ENCODE assay signal across 39 cellular contexts in the genomic region with DNA sequence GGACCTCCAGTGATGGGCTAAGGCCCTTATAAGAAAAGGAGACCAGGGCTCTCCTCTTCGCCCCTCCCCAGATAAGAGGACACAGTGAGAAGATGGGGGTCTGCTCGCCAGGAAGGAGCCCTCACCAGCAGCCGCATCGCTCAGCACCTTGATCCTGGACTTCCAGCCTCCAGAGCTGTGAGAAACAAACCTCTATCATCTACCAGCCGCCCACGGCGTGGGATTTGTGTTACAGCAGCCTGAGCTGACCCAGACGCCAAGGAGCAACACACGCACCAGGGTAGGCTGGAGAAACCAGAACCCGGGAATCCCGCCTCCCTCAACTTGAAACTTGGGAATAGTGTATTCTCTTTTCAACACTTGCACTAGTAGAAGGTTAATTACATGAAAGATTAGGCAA. TPM values are rescaled to one million over a fixed set of nuclear protein-coding genes. Genes with fewer than 3 reads are reported as not detected.
"Had no signal": no experiment of that assay in that cellular context is flagged by ENCODE, and none has a peak within 500 bp of the region (broad histone marks: within the 10 kb centered on the region; RNA-seq: fewer than 3 reads in every experiment).

No MANE protein-coding gene starts in this region.

- H3K36me3 ChIP-seq: adrenal gland, gastroesophageal sphincter, left ventricle myocardium inferior, neutrophil, right lobe of liver, thyroid gland had no signal

- H3K27ac ChIP-seq: adrenal gland, body of pancreas, coronary artery, gastroesophageal sphincter, hepatocyte, left ventricle myocardium inferior, neutrophil, right lobe of liver, thyroid gland had no signal

- H3K4me1 ChIP-seq: adrenal gland, body of pancreas, gastroesophageal sphincter, left ventricle myocardium inferior, right lobe of liver, thyroid gland had no signal

- H3K9me3 Mint-ChIP-seq: activated CD4-positive, alpha-beta memory T cell treated with anti-CD3 and anti-CD28 coated beads, Interleukin-2, amount 10 ng/mL, durations not matched to agents 7 days and 5 days; activated CD4-positive, alpha-beta T cell treated with anti-CD3 and anti-CD28 coated beads, Interleukin-2, amount 10 ng/mL, durations not matched to agents 24 days and 14 days; activated naive CD8-positive, alpha-beta T cell treated with anti-CD3 and anti-CD28 coated beads for 36 hours; activated T-cell treated with anti-CD3 and anti-CD28 coated beads, Interleukin-2, amount 50 U/mL, for 4 hours; activated T-helper 17 cell treated with anti-CD3 and anti-CD28 coated beads, Interleukin-2, amount 50 U/mL, for 72 hours; effector memory CD8-positive, alpha-beta T cell; nephron progenitor cell; stimulated activated memory B cell treated with anti-CD40 and anti-IgM and Interleukin-4, amounts not matched to agents 10 μg/mL and 1 μg/mL and 100 μg/mL, for 72 hours; stimulated activated naive CD8-positive, alpha-beta T cell treated with anti-CD3 and anti-CD28 coated beads, Interleukin-15, amount 100 ng/mL, for 72 hours had no signal

- H3K4me3 ChIP-seq: adrenal gland, body of pancreas, coronary artery, gastroesophageal sphincter, hepatocyte, left ventricle myocardium inferior, right lobe of liver, thyroid gland had no signal

- H3K4me1 Mint-ChIP-seq: activated naive CD8-positive, alpha-beta T cell treated with anti-CD3 and anti-CD28 coated beads for 36 hours; activated T-helper 17 cell treated with anti-CD3 and anti-CD28 coated beads, Interleukin-2, amount 50 U/mL, for 72 hours; nephron progenitor cell; stimulated activated memory B cell treated with anti-CD40 and anti-IgM and Interleukin-4, amounts not matched to agents 10 μg/mL and 1 μg/mL and 100 μg/mL, for 72 hours; stimulated activated naive CD8-positive, alpha-beta T cell treated with anti-CD3 and anti-CD28 coated beads, Interleukin-15, amount 100 ng/mL, for 72 hours; T-helper 17 cell had no signal

- H3K4me3 Mint-ChIP-seq: activated CD4-positive, alpha-beta memory T cell treated with anti-CD3 and anti-CD28 coated beads, Interleukin-2, amount 10 ng/mL, durations not matched to agents 7 days and 5 days; activated CD4-positive, alpha-beta T cell treated with anti-CD3 and anti-CD28 coated beads, Interleukin-2, amount 10 ng/mL, durations not matched to agents 24 days and 14 days; activated naive CD8-positive, alpha-beta T cell treated with anti-CD3 and anti-CD28 coated beads for 36 hours; activated T-cell treated with anti-CD3 and anti-CD28 coated beads, Interleukin-2, amount 50 U/mL, for 4 hours; activated T-helper 17 cell treated with anti-CD3 and anti-CD28 coated beads, Interleukin-2, amount 50 U/mL, for 72 hours; effector memory CD8-positive, alpha-beta T cell; nephron progenitor cell; stimulated activated memory B cell treated with anti-CD40 and anti-IgM and Interleukin-4, amounts not matched to agents 10 μg/mL and 1 μg/mL and 100 μg/mL, for 72 hours; stimulated activated naive CD8-positive, alpha-beta T cell treated with anti-CD3 and anti-CD28 coated beads, Interleukin-15, amount 100 ng/mL, for 72 hours; T-helper 17 cell had no signal

- DNase-seq: activated CD4-positive, alpha-beta memory T cell treated with anti-CD3 and anti-CD28 coated beads, Interleukin-2, amount 10 ng/mL, durations not matched to agents 7 days and 5 days; activated CD4-positive, alpha-beta T cell treated with anti-CD3 and anti-CD28 coated beads, Interleukin-2, amount 10 ng/mL, durations not matched to agents 24 days and 14 days; activated CD4-positive, CD25-positive, alpha-beta regulatory T cell treated with anti-CD3 and anti-CD28 coated beads, Interleukin-2, amount 50 U/mL, for 72 hours; activated CD8-positive, alpha-beta memory T cell treated with anti-CD3 and anti-CD28 coated beads, Interleukin-2, amount 50 U/mL, for 48 hours; activated naive CD4-positive, alpha-beta T cell; activated naive CD8-positive, alpha-beta T cell treated with anti-CD3 and anti-CD28 coated beads for 36 hours; activated T-cell treated with anti-CD3 and anti-CD28 coated beads, Interleukin-2, amount 50 U/mL, for 4 hours; body of pancreas; cerebellar nuclear complex; effector memory CD8-positive, alpha-beta T cell; left ventricle myocardium inferior; nephron progenitor cell; stimulated activated CD4-positive, alpha-beta T cell treated with anti-CD3 and anti-CD28 coated beads, Interleukin-1b, Interleukin-23, amount 100 ng/mL, for 48 hours; stimulated activated CD4-positive, alpha-beta T cell treated with anti-CD3 and anti-CD28 coated beads, Interleukin-4, amount 100 ng/mL, for 4 hours; stimulated activated CD8-positive, alpha-beta memory T cell treated with anti-CD3 and anti-CD28 coated beads, Interleukin-4, amount 100 ng/mL, for 48 hours; stimulated activated naive CD8-positive, alpha-beta T cell treated with anti-CD3 and anti-CD28 coated beads, Interleukin-15, amount 100 ng/mL, for 72 hours; substantia nigra; T-helper 17 cell; T1000; thyroid gland had no signal

- H3K9me3 ChIP-seq: adrenal gland, body of pancreas, gastroesophageal sphincter, left ventricle myocardium inferior, neutrophil, right lobe of liver, thyroid gland had no signal

- H3K36me3 Mint-ChIP-seq: activated naive CD8-positive, alpha-beta T cell treated with anti-CD3 and anti-CD28 coated beads for 36 hours; stimulated activated memory B cell treated with anti-CD40 and anti-IgM and Interleukin-4, amounts not matched to agents 10 μg/mL and 1 μg/mL and 100 μg/mL, for 72 hours had no signal

- H3K27ac Mint-ChIP-seq: activated CD4-positive, alpha-beta memory T cell treated with anti-CD3 and anti-CD28 coated beads, Interleukin-2, amount 10 ng/mL, durations not matched to agents 7 days and 5 days; activated CD4-positive, alpha-beta T cell treated with anti-CD3 and anti-CD28 coated beads, Interleukin-2, amount 10 ng/mL, durations not matched to agents 24 days and 14 days; activated naive CD8-positive, alpha-beta T cell treated with anti-CD3 and anti-CD28 coated beads for 36 hours; activated T-helper 17 cell treated with anti-CD3 and anti-CD28 coated beads, Interleukin-2, amount 50 U/mL, for 72 hours; effector memory CD8-positive, alpha-beta T cell; nephron progenitor cell; stimulated activated memory B cell treated with anti-CD40 and anti-IgM and Interleukin-4, amounts not matched to agents 10 μg/mL and 1 μg/mL and 100 μg/mL, for 72 hours; stimulated activated naive CD8-positive, alpha-beta T cell treated with anti-CD3 and anti-CD28 coated beads, Interleukin-15, amount 100 ng/mL, for 72 hours; T-helper 17 cell had no signal

- H3K27me3 ChIP-seq: body of pancreas, hepatocyte, neutrophil, right lobe of liver, thyroid gland had no signal

- ATAC-seq: activated T-cell treated with anti-CD3 and anti-CD28 coated beads, Interleukin-2, amount 50 U/mL, for 4 hours; activated T-helper 17 cell treated with anti-CD3 and anti-CD28 coated beads, Interleukin-2, amount 50 U/mL, for 72 hours; body of pancreas; effector memory CD8-positive, alpha-beta T cell; gastroesophageal sphincter; right lobe of liver; stimulated activated memory B cell treated with anti-CD40 and anti-IgM and Interleukin-4, amounts not matched to agents 10 μg/mL and 1 μg/mL and 100 μg/mL, for 72 hours; stimulated activated naive CD8-positive, alpha-beta T cell treated with anti-CD3 and anti-CD28 coated beads, Interleukin-15, amount 100 ng/mL, for 72 hours; T-helper 17 cell had no signal

RNA-seq across cellular contexts. Expression of a gene that starts 4.2 kb away (rescaled TPM):
- total RNA-seq: body of pancreas, endothelial cell of umbilical vein, fibroblast of lung, lung microvascular endothelial cell, osteocyte, progenitor cell of endocrine pancreas, T-helper 17 cell, thyroid gland had no signal
- polyA plus RNA-seq: fibroblast of lung had no signal

RNA-seq across cellular contexts. Expression of a gene that starts 8.9 kb away (rescaled TPM):
- total RNA-seq: aorta, endothelial cell of umbilical vein, gastroesophageal sphincter, hepatocyte, left ventricle myocardium inferior, osteocyte, progenitor cell of endocrine pancreas, right lobe of liver, urinary bladder had no signal
- polyA plus RNA-seq: aorta, hepatocyte had no signal

RNA-seq across cellular contexts. Expression of a gene that starts 27.6 kb away (rescaled TPM):
- total RNA-seq: activated CD4-positive, alpha-beta memory T cell treated with anti-CD3 and anti-CD28 coated beads, Interleukin-2, amount 10 ng/mL, durations not matched to agents 7 days and 5 days; activated CD4-positive, alpha-beta T cell treated with anti-CD3 and anti-CD28 coated beads, Interleukin-2, amount 10 ng/mL, durations not matched to agents 24 days and 14 days; activated naive CD8-positive, alpha-beta T cell treated with anti-CD3 and anti-CD28 coated beads for 36 hours; activated T-cell treated with anti-CD3 and anti-CD28 coated beads, Interleukin-2, amount 50 U/mL, for 4 hours; activated T-helper 17 cell treated with anti-CD3 and anti-CD28 coated beads, Interleukin-2, amount 50 U/mL, for 72 hours; adrenal gland; aorta; body of pancreas; endothelial cell of umbilical vein; fibroblast of lung; fibroblast of villous mesenchyme; gastroesophageal sphincter; hepatocyte; left ventricle myocardium inferior; lung microvascular endothelial cell; osteocyte; progenitor cell of endocrine pancreas; renal cortical epithelial cell; right lobe of liver; T-helper 17 cell; thyroid gland; urinary bladder had no signal
- polyA plus RNA-seq: adrenal gland, aorta, endothelial cell of umbilical vein, esophagus, fibroblast of lung, hepatocyte, small intestine, urinary bladder had no signal

RNA-seq across cellular contexts. Expression of a gene that starts 32.1 kb away (rescaled TPM):
- total RNA-seq: activated CD4-positive, alpha-beta memory T cell treated with anti-CD3 and anti-CD28 coated beads, Interleukin-2, amount 10 ng/mL, durations not matched to agents 7 days and 5 days; activated CD4-positive, alpha-beta T cell treated with anti-CD3 and anti-CD28 coated beads, Interleukin-2, amount 10 ng/mL, durations not matched to agents 24 days and 14 days; activated naive CD8-positive, alpha-beta T cell treated with anti-CD3 and anti-CD28 coated beads for 36 hours; aorta; endothelial cell of umbilical vein; fibroblast of villous mesenchyme; left ventricle myocardium inferior; lung microvascular endothelial cell; osteocyte had no signal
- polyA plus RNA-seq: endothelial cell of umbilical vein, fibroblast of lung had no signal

RNA-seq across cellular contexts. Expression of a gene that starts 38.5 kb away (rescaled TPM):
- total RNA-seq: activated CD4-positive, alpha-beta memory T cell treated with anti-CD3 and anti-CD28 coated beads, Interleukin-2, amount 10 ng/mL, durations not matched to agents 7 days and 5 days; activated CD4-positive, alpha-beta T cell treated with anti-CD3 and anti-CD28 coated beads, Interleukin-2, amount 10 ng/mL, durations not matched to agents 24 days and 14 days; activated T-helper 17 cell treated with anti-CD3 and anti-CD28 coated beads, Interleukin-2, amount 50 U/mL, for 72 hours; adrenal gland; aorta; body of pancreas; endothelial cell of umbilical vein; fibroblast of lung; fibroblast of villous mesenchyme; gastroesophageal sphincter; hepatocyte; left ventricle myocardium inferior; lung microvascular endothelial cell; osteocyte; renal cortical epithelial cell; right lobe of liver; T-helper 17 cell; thyroid gland; urinary bladder had no signal
- polyA plus RNA-seq: adrenal gland, endothelial cell of umbilical vein, esophagus, fibroblast of lung, hepatocyte, small intestine, urinary bladder had no signal
